ENCODE assay signal across 2 cellular contexts in the genomic region with DNA sequence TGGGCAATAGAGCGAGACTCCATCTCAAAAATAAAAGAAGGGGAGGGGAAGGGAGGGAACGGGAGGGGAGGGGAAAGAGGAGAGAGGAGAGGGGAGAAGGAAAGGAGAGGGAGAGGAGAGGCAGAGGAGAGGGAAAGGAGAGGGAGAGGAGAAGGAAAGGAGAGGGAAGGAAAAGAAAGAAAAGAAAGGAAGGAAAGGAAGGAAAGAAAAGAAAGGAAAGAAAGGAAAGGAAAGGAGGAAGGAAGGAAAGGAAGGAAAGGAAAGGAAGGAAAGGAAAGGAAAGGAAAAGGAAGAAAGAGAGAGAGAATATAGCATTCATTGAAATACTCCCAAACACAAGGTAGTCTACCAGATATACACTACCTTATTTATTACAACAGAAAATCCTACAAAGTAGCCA.
A peak's percentile ranks its signal among the peaks of the same experiment; 100 is the strongest.
TF ChIP-seq lines count a peak whose summit lies in the region.

No MANE protein-coding gene starts in this region.

TF ChIP-seq in A549, 52 proteins besides CTCF, POLR2A, EP300 and RAD21 (continued from another document):
- TF ChIP-seq HES2 (IDR thresholded peaks at IDR 0.05): no peak
- no peak for TF ChIP-seq HOXB13 (CRISPR knock-in tag; IDR thresholded peaks at IDR 0.05; ENCODE audit: low read depth)
- no peak for TF ChIP-seq POLR2AphosphoS2 (conservative IDR thresholded peaks at IDR 0.05; ENCODE audit: low read length)
- no peak for TF ChIP-seq ZSCAN20 (CRISPR knock-in tag; IDR thresholded peaks at IDR 0.05)
- no peak for TF ChIP-seq RARB (CRISPR knock-in tag; IDR thresholded peaks at IDR 0.05)
- TF ChIP-seq ZC3H11A (IDR thresholded peaks at IDR 0.05): no peak
- TF ChIP-seq RFX5 (IDR thresholded peaks at IDR 0.05): no peak
- TF ChIP-seq, protein P1, sequence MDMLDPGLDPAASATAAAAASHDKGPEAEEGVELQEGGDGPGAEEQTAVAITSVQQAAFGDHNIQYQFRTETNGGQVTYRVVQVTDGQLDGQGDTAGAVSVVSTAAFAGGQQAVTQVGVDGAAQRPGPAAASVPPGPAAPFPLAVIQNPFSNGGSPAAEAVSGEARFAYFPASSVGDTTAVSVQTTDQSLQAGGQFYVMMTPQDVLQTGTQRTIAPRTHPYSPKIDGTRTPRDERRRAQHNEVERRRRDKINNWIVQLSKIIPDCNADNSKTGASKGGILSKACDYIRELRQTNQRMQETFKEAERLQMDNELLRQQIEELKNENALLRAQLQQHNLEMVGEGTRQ (IDR thresholded peaks at IDR 0.05): no peak
- TF ChIP-seq TP53 (CRISPR knock-in tag; IDR thresholded peaks at IDR 0.05): no peak
- TF ChIP-seq, protein P2, sequence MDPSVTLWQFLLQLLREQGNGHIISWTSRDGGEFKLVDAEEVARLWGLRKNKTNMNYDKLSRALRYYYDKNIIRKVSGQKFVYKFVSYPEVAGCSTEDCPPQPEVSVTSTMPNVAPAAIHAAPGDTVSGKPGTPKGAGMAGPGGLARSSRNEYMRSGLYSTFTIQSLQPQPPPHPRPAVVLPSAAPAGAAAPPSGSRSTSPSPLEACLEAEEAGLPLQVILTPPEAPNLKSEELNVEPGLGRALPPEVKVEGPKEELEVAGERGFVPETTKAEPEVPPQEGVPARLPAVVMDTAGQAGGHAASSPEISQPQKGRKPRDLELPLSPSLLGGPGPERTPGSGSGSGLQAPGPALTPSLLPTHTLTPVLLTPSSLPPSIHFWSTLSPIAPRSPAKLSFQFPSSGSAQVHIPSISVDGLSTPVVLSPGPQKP (IDR thresholded peaks at IDR 0.05; ENCODE audit: low read depth, low read length): no peak
- no peak for TF ChIP-seq RCOR1 (IDR thresholded peaks at IDR 0.05; ENCODE audit: low read depth, low read length)
- no peak for TF ChIP-seq GATA3 (IDR thresholded peaks at IDR 0.05; ENCODE audit: borderline replicate concordance)
- TF ChIP-seq, protein P3, sequence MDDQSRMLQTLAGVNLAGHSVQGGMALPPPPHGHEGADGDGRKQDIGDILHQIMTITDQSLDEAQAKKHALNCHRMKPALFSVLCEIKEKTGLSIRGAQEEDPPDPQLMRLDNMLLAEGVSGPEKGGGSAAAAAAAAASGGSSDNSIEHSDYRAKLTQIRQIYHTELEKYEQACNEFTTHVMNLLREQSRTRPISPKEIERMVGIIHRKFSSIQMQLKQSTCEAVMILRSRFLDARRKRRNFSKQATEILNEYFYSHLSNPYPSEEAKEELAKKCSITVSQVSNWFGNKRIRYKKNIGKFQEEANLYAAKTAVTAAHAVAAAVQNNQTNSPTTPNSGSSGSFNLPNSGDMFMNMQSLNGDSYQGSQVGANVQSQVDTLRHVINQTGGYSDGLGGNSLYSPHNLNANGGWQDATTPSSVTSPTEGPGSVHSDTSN (IDR thresholded peaks at IDR 0.05): no peak
- TF ChIP-seq CBX2 (IDR thresholded peaks at IDR 0.05; ENCODE audit: borderline replicate concordance, low read depth): no peak
- no peak for TF ChIP-seq ZNF302 (CRISPR knock-in tag; IDR thresholded peaks at IDR 0.05)
- no peak for TF ChIP-seq MAZ (IDR thresholded peaks at IDR 0.05; ENCODE audit: borderline replicate concordance, low read depth, low read length)
- TF ChIP-seq, protein P4, sequence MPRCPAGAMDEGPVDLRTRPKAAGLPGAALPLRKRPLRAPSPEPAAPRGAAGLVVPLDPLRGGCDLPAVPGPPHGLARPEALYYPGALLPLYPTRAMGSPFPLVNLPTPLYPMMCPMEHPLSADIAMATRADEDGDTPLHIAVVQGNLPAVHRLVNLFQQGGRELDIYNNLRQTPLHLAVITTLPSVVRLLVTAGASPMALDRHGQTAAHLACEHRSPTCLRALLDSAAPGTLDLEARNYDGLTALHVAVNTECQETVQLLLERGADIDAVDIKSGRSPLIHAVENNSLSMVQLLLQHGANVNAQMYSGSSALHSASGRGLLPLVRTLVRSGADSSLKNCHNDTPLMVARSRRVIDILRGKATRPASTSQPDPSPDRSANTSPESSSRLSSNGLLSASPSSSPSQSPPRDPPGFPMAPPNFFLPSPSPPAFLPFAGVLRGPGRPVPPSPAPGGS (IDR thresholded peaks at IDR 0.05): no peak
- no peak for TF ChIP-seq FOSL2 (IDR thresholded peaks at IDR 0.05)
- TF ChIP-seq FOSL2 (CRISPR knock-in tag; IDR thresholded peaks at IDR 0.05): no peak

TF ChIP-seq in K562, 482 proteins besides CTCF, POLR2A, EP300 and RAD21:
- TF ChIP-seq, protein P5, sequence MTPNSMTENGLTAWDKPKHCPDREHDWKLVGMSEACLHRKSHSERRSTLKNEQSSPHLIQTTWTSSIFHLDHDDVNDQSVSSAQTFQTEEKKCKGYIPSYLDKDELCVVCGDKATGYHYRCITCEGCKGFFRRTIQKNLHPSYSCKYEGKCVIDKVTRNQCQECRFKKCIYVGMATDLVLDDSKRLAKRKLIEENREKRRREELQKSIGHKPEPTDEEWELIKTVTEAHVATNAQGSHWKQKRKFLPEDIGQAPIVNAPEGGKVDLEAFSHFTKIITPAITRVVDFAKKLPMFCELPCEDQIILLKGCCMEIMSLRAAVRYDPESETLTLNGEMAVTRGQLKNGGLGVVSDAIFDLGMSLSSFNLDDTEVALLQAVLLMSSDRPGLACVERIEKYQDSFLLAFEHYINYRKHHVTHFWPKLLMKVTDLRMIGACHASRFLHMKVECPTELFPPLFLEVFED (CRISPR knock-in tag; conservative IDR thresholded peaks at IDR 0.05): 0 out of 2 replicates have a peak, but pooled peaks have one; percentile 15
- TF ChIP-seq ZNF512 (tag; IDR thresholded peaks at IDR 0.05): peak; percentile 59; the same call in 1 of the 2 replicates
- no peak for TF ChIP-seq HDAC3 (IDR thresholded peaks at IDR 0.05; ENCODE audit: borderline replicate concordance, partially characterized antibody)
